Comparison of ENCODE assay signal across 17 cellular contexts in the genomic region with DNA sequence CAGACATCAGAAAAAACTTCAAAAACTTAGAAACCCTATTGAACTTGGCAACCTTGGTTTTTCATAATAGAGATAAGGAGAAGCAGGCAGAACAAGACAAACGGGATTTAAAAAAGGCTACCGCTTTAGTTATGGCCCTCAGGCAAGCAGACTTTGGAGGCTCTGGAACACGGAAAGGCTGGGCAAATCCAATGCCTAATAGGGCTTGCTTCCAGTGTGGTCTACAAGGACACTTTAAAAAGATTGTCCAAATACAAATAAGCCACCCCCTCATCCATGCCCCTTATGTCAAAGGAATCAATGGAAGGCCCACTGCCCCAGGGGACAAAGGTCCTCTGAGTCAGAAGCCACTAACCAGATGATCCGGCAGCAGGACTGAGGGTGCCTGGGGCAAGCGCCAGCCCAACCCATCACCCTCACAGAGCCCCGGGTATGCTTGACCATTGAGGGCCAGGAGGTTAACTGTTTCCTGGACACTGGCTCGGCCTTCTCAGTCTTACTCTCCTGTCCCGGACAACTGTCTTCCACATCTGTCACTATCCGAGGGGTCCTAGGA.
DNase-seq lines count a peak whose midpoint lies in the region; ATAC-seq and TF ChIP-seq lines count a peak whose summit lies in the region.
"Had no signal": no experiment of that assay in that cellular context is flagged by ENCODE, and none has a peak within 500 bp of the region (broad histone marks: within the 10 kb centered on the region; RNA-seq: fewer than 3 reads in every experiment).

No MANE protein-coding gene starts in this region.

- H2BK5ac ChIP-seq in trophoblast cell (ENCODE audit: low read depth, low read length, poor library complexity) = no peak overlapping the region

- no peak overlapping the region for H4K12ac ChIP-seq in trophoblast cell (ENCODE audit: low read depth, low read length)

- H2AFZ ChIP-seq in PC-3 (ENCODE audit: low read length) = no peak overlapping the region
- no peak overlapping the region for H2AFZ ChIP-seq in trophoblast cell (ENCODE audit: insufficient read depth, low read length, poor library complexity)
- H2AFZ ChIP-seq: GM23248 had no signal

- no peak overlapping the region for H3K18ac ChIP-seq in trophoblast cell (ENCODE audit: low read length)

- H3K9me3 ChIP-seq in PC-3 (ENCODE audit: low read length) (no peaks in the 10 kb centered on the region), trophoblast cell (ENCODE audit: insufficient read depth, low read depth, low read length) (no peaks in the 10 kb centered on the region)

- peak overlapping the region; percentile 33 for H3K27ac ChIP-seq in C4-2B
- no peak overlapping the region for H3K27ac ChIP-seq in PC-3 (ENCODE audit: low read length)
- H3K27ac ChIP-seq in trophoblast cell (ENCODE audit: low read depth, low read length) = peak overlapping the region; percentile 38
- H3K27ac ChIP-seq: GM23248 had no signal

- H4K91ac ChIP-seq in trophoblast cell (ENCODE audit: low read depth, low read length) = no peak overlapping the region

- H3K27me3 ChIP-seq in PC-3 (ENCODE audit: low read length) = peaks cover 2% of the 10 kb centered on the region; the same call in 1 of the 2 replicates
- H3K27me3 ChIP-seq in trophoblast cell (ENCODE audit: insufficient read depth, low read length) = no peaks in the 10 kb centered on the region

- DNase-seq in PC-3 (peak; percentile 35), epithelial cell of esophagus (ENCODE audit: low read depth) (peak; percentile 55), trophoblast cell (peak; percentile 96), SW 1271 (lab: John Stamatoyannopoulos, UW) (no peak), LoVo (ENCODE audit: low spot score) (no peak), GM13976 (ENCODE audit: low spot score) (no peak)
- DNase-seq: DMS79 treated with DMSO at 0.1 percent for 48 hours, GM23248, NCI-H1048, NCI-H146, NCI-H2081, NCI-H748 treated with DMSO at 0.1 percent for 48 hours, Right ventricle myocardium superior had no signal

- H3K79me2 ChIP-seq in PC-3 (ENCODE audit: low read length) (no peaks in the 10 kb centered on the region), trophoblast cell (ENCODE audit: control insufficient read depth, insufficient read depth, low read length, poor library complexity) (no peaks in the 10 kb centered on the region)

- CTCF ChIA-PET in PC-3 (lab: Charles Lee) = no interaction called here

- H4K8ac ChIP-seq in trophoblast cell (ENCODE audit: low read depth, low read length) = no peak overlapping the region

- no peak overlapping the region for H2AK5ac ChIP-seq in trophoblast cell (ENCODE audit: low read length)

- H3K4me2 ChIP-seq in PC-3 (ENCODE audit: low read length) = no peak overlapping the region
- H3K4me2 ChIP-seq in trophoblast cell (ENCODE audit: low read length) = no peak overlapping the region

- H2BK120ac ChIP-seq in trophoblast cell (ENCODE audit: insufficient read depth, low read length, poor library complexity) = no peak overlapping the region

- ATAC-seq in PC-3 (no peak), HG03097 (IDR thresholded peaks at IDR 0.05; ENCODE audit: low FRiP score, unreplicated experiment) (no peak)
- ATAC-seq: HCT116, K562 had no signal

- H3K4me1 ChIP-seq in PC-3 (ENCODE audit: insufficient read depth, low read length) = no peaks in the 10 kb centered on the region
- peaks cover 3 to 10% of the 10 kb centered on the region in 2 experiments for H3K4me1 ChIP-seq in trophoblast cell (ENCODE audit: control insufficient read depth in 1 of 2, insufficient read depth in 2 of 2, low read length in 2 of 2)

- peaks cover 3% of the 10 kb centered on the region for H3K79me1 ChIP-seq in trophoblast cell (ENCODE audit: low read length)

- H3K4ac ChIP-seq in trophoblast cell (ENCODE audit: low read depth, low read length) = no peak overlapping the region

- intact Hi-C loops in PC-3 (cut with micrococcal nuclease) = no loop called here

- H3K9me2 ChIP-seq in PC-3 (replicated peaks; ENCODE audit: low read length) = no peaks in the 10 kb centered on the region

- WGBS in trophoblast cell (ENCODE audit: extremely low coverage, insufficient coverage, insufficient read length) = no CpG with 5 or more reads among the region's 9 CpGs

- no peak overlapping the region for H3K9ac ChIP-seq in PC-3 (ENCODE audit: low read length)
- no peak overlapping the region for H3K9ac ChIP-seq in trophoblast cell (ENCODE audit: low read length)
- H3K9ac ChIP-seq: GM23248 had no signal

- BruUV-seq in PC-3 (replicated peaks; lab: Mats Ljungman, UMichigan) = no TSS peak

- no peaks in the 10 kb centered on the region for H3F3A ChIP-seq in PC-3 (ENCODE audit: low read length, unreplicated experiment)

- no peak overlapping the region for H2BK12ac ChIP-seq in trophoblast cell (ENCODE audit: low read length)

- no peak overlapping the region for H3K4me3 ChIP-seq in PC-3 (ENCODE audit: low read length)
- no peak overlapping the region for H3K4me3 ChIP-seq in epithelial cell of esophagus (ENCODE audit: low read length)
- H3K4me3 ChIP-seq in trophoblast cell (ENCODE audit: low read depth, low read length) = no peak overlapping the region
- H3K4me3 ChIP-seq: GM23248, K562 had no signal

- H3K14ac ChIP-seq in trophoblast cell (ENCODE audit: low read length) = no peak overlapping the region

- H3K36me3 ChIP-seq in PC-3 (ENCODE audit: low read depth, low read length) (no peaks in the 10 kb centered on the region), trophoblast cell (ENCODE audit: control insufficient read depth in 1 of 2, insufficient read depth in 2 of 2, low read length in 2 of 2) (no peaks in the 10 kb centered on the region)

- TF ChIP-seq CTCF in C4-2B (conservative IDR thresholded peaks at IDR 0.05) (no peak), PC-3 (conservative IDR thresholded peaks at IDR 0.05; ENCODE audit: low read depth, low read length) (no peak), epithelial cell of esophagus (IDR thresholded peaks at IDR 0.05; ENCODE audit: insufficient read depth, low read depth, low read length, missing control alignments) (no peak), GM13976 (IDR thresholded peaks at IDR 0.05; ENCODE audit: borderline replicate concordance, control extremely low read depth, extremely low read depth, insufficient read depth, missing control alignments) (no peak)

- in situ Hi-C loops in GM13976 (cut with MboI; ENCODE audit: low sequenced_read_pairs, unreplicated experiment) = no loop called here

- POLR2A ChIA-PET in PC-3 (lab: Charles Lee; ENCODE audit: unreplicated experiment) = no interaction called here

- no peak overlapping the region for H3K23ac ChIP-seq in trophoblast cell (ENCODE audit: low read length)

- H4K20me1 ChIP-seq in PC-3 (ENCODE audit: low read length) = no peaks in the 10 kb centered on the region

Comparison
In these comparisons a context has a peak if more than half of its experiments do, and no peak if none do; other contexts are left out.
1. DNase-seq: peak in PC-3 (single experiment), epithelial cell of esophagus (single experiment) and trophoblast cell (2 of 2); none in SW 1271 (0 of 2), LoVo (single experiment) and GM13976 (single experiment).